8 cellular contexts compared by ENCODE assay signal in the genomic region with DNA sequence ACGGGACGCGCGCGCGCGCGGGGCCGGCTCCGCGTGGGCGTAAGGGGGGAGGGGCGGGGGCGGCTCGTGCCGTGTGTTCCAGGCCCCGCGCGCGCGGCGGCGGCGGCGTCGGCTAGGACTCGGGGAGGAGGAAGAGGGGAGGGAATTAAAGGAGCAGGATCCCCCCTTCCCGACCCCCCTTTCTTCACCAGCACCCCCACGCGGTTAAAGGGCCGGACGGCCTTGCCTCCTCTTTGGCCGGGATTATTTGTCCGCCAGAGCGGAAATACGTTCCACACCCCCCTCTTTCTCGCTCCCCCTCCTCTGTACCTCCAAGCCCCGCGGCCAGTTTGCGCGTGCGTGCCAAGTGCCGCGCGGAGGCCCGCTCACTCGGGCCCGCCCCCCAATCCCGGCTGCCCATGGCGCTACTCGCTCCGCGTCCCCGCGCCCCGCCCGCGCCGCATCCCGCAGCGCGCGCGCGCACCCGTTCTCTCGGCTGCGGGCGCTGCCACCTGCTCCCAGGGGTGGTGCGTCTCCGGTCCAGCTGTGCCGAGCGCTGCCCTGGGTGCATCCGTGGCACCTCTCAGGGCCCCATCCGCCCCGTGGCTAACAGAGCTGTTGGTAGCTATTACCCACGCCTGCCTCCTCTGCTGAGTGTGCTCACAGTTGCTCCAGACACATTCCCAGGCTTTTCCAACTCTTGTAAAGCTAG. TPM values are rescaled to one million over a fixed set of nuclear protein-coding genes. Genes with fewer than 3 reads are reported as not detected.
DNase-seq lines count a peak whose midpoint lies in the region; FAIRE-seq and TF ChIP-seq lines count a peak whose summit lies in the region.

A gene with protein sequence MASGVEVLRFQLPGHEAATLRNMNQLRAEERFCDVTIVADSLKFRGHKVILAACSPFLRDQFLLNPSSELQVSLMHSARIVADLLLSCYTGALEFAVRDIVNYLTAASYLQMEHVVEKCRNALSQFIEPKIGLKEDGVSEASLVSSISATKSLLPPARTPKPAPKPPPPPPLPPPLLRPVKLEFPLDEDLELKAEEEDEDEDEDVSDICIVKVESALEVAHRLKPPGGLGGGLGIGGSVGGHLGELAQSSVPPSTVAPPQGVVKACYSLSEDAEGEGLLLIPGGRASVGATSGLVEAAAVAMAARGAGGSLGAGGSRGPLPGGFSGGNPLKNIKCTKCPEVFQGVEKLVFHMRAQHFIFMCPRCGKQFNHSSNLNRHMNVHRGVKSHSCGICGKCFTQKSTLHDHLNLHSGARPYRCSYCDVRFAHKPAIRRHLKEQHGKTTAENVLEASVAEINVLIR (minus strand): TSS at position 134 of the 691 bp plus-strand sequence. CDS start 781 bp downstream, outside the sequence.

- H3K23ac ChIP-seq in H1 (ENCODE audit: insufficient read length): no peak within 1 kb of the TSS
- H3K23ac ChIP-seq in mesenchymal stem cell (ENCODE audit: low read length in 2 of 2): no peak within 1 kb of the TSS

- no peaks in the 10 kb centered on the region for H4K20me1 ChIP-seq in H1 (replicated peaks in 1 of 2; ENCODE audit: control insufficient read depth in 1 of 2, insufficient read depth in 2 of 2, low read length in 2 of 2)

- peak within 1 kb of the TSS; percentile 42 for H3K56ac ChIP-seq in H1 (replicated peaks; ENCODE audit: insufficient read length, low read depth, low read length)

- H3K4me1 ChIP-seq in ACC112 (ENCODE audit: control insufficient read depth, insufficient read depth, low read length, unreplicated experiment) (peaks cover 18% of the 10 kb centered on the region), HUES48 (ENCODE audit: control insufficient read depth, insufficient read depth, low read length) (peaks cover 15% of the 10 kb centered on the region), H1 (replicated peaks in 1 of 4; ENCODE audit: control insufficient read depth in 3 of 4, insufficient read depth in 4 of 4, low read length in 3 of 4) (peaks cover 0 to 18% (median 12%) of the 10 kb centered on the region in 4 experiments; a peak in 6 of 7 replicates), mesenchymal stem cell (ENCODE audit: control insufficient read depth, insufficient read depth, low read depth, low read length) (peaks cover 19% of the 10 kb centered on the region)

- H3K79me1 ChIP-seq in H1 (ENCODE audit: low read depth, low read length): peaks cover 2% of the 10 kb centered on the region
- peaks cover 10% of the 10 kb centered on the region for H3K79me1 ChIP-seq in mesenchymal stem cell (replicated peaks; ENCODE audit: low read length, poor library complexity, severe bottlenecking)

- H2BK5ac ChIP-seq in H1 (ENCODE audit: low read depth, low read length): peak within 1 kb of the TSS; percentile 90; the same call in 1 of the 2 replicates
- peak within 1 kb of the TSS; percentile 24 for H2BK5ac ChIP-seq in mesenchymal stem cell (ENCODE audit: low read depth, low read length, poor library complexity, severe bottlenecking)

- 0 out of 2 replicates have a peak within 1 kb of the TSS, but pooled peaks have one; percentile 6 for H2BK20ac ChIP-seq in H1 (ENCODE audit: low read length)

- H3K23me2 ChIP-seq in H1 (ENCODE audit: low read depth, low read length): peaks cover 10% of the 10 kb centered on the region

- H4K91ac ChIP-seq in H1 (replicated peaks; ENCODE audit: insufficient read length, low read length): peak within 1 kb of the TSS; percentile 62
- peak within 1 kb of the TSS; percentile 85 for H4K91ac ChIP-seq in mesenchymal stem cell (ENCODE audit: low read length)

- no peak within 1 kb of the TSS for H2AK5ac ChIP-seq in H1 (ENCODE audit: low read depth, low read length)
- no peak within 1 kb of the TSS for H2AK5ac ChIP-seq in mesenchymal stem cell (ENCODE audit: low read length, severe bottlenecking)

- H3K4ac ChIP-seq in H1 (replicated peaks; ENCODE audit: insufficient read length, low read depth, low read length) (peak within 1 kb of the TSS; percentile 19), mesenchymal stem cell (ENCODE audit: low read depth in 1 of 2, low read length in 2 of 2) (peak within 1 kb of the TSS; percentile 24 to 32)

- peak within 1 kb of the TSS; percentile 68 for H2AFZ ChIP-seq in ACC112 (ENCODE audit: low read length, unreplicated experiment)
- H2AFZ ChIP-seq in H1 (ENCODE audit: low read length): no peak within 1 kb of the TSS
- peak within 1 kb of the TSS; percentile 95 for H2AFZ ChIP-seq in mesenchymal stem cell (ENCODE audit: low read depth, low read length)

- peak within 1 kb of the TSS; percentile 81 for H2BK15ac ChIP-seq in H1 (ENCODE audit: low read length)
- H2BK15ac ChIP-seq in mesenchymal stem cell (ENCODE audit: low read depth, poor library complexity, severe bottlenecking): peak within 1 kb of the TSS; percentile 41

- TF ChIP-seq EP300 in H1 (IDR thresholded peaks at IDR 0.05; ENCODE audit: borderline replicate concordance in 1 of 2, low read depth in 2 of 2, low read length in 2 of 2): no peak

- TF ChIP-seq POLR2A in GM18951 (IDR thresholded peaks at IDR 0.05; ENCODE audit: extremely low read depth, insufficient read depth, insufficient read length): peak; percentile 59
- no peak for TF ChIP-seq POLR2A in H1 (IDR thresholded peaks at IDR 0.05; ENCODE audit: control extremely low read depth in 1 of 2, low read depth in 2 of 2, low read length in 2 of 2)

- H4K5ac ChIP-seq in H1 (ENCODE audit: insufficient read length, low read depth, low read length): peak within 1 kb of the TSS; percentile 20

- H3K14ac ChIP-seq in H1 (ENCODE audit: insufficient read length) (no peak within 1 kb of the TSS), mesenchymal stem cell (ENCODE audit: low read length in 2 of 2) (peak within 1 kb of the TSS in 1 of 2 experiments; percentile 97)

- H3K4me3 ChIP-seq in ACC112 (ENCODE audit: low read depth, low read length) (peak within 1 kb of the TSS; percentile 79), HUES48 (ENCODE audit: low read depth, low read length) (peak within 1 kb of the TSS; percentile 66), H1 (ENCODE audit: extremely low read depth in 1 of 4, insufficient read depth in 2 of 4, low read depth in 3 of 4, low read length in 4 of 4) (peak within 1 kb of the TSS; percentile 29 to 66 (median 51)), mesenchymal stem cell (ENCODE audit: insufficient read depth in 1 of 2, low read depth in 1 of 2, low read length in 2 of 2) (peak within 1 kb of the TSS; percentile 64 to 85)

- H3K27me3 ChIP-seq in ACC112 (ENCODE audit: insufficient read depth, low read length): no peaks in the 10 kb centered on the region
- H3K27me3 ChIP-seq in HUES48 (ENCODE audit: control insufficient read depth, insufficient read depth, low read length): no peaks in the 10 kb centered on the region
- no peaks in the 10 kb centered on the region for H3K27me3 ChIP-seq in H1 (replicated peaks in 1 of 4; ENCODE audit: control insufficient read depth in 3 of 4, extremely low read depth in 1 of 4, insufficient read depth in 3 of 4, low read length in 3 of 4)
- peaks cover 0 to 15% of the 10 kb centered on the region in 2 experiments for H3K27me3 ChIP-seq in mesenchymal stem cell (ENCODE audit: control insufficient read depth in 1 of 2, insufficient read depth in 1 of 2, low read length in 2 of 2)

- H3K9me3 ChIP-seq in HUES48 (ENCODE audit: control insufficient read depth, insufficient read depth, low read length): no peaks in the 10 kb centered on the region
- H3K9me3 ChIP-seq in H1 (ENCODE audit: insufficient read depth in 2 of 2, low read depth in 1 of 2, low read length in 1 of 2): no peaks in the 10 kb centered on the region
- H3K9me3 ChIP-seq in mesenchymal stem cell (ENCODE audit: control insufficient read depth, low read length): no peaks in the 10 kb centered on the region

- H3K27ac ChIP-seq in ACC112 (ENCODE audit: low read depth, low read length) (peak within 1 kb of the TSS; percentile 33; the same call in 1 of the 2 replicates), HUES48 (ENCODE audit: low read depth, low read length) (peak within 1 kb of the TSS; percentile 77), H1 (ENCODE audit: low read depth, low read length) (no peak within 1 kb of the TSS), mesenchymal stem cell (ENCODE audit: low read length, poor library complexity, severe bottlenecking) (peak within 1 kb of the TSS; percentile 68)

- FAIRE-seq in H1 (lab: Jason Lieb, UNC): no peak

- H3K36me3 ChIP-seq in ACC112 (ENCODE audit: insufficient read depth, low read length): no peaks in the 10 kb centered on the region
- peaks cover 5% of the 10 kb centered on the region for H3K36me3 ChIP-seq in HUES48 (ENCODE audit: control insufficient read depth, insufficient read depth, low read length)
- H3K36me3 ChIP-seq in H1 (ENCODE audit: control insufficient read depth in 2 of 4, insufficient read depth in 4 of 4, low read length in 3 of 4): peaks cover 0 to 5% (median 3%) of the 10 kb centered on the region in 4 experiments; a peak in 3 of 8 replicates
- peaks cover 0 to 13% of the 10 kb centered on the region in 2 experiments for H3K36me3 ChIP-seq in mesenchymal stem cell (ENCODE audit: control insufficient read depth in 1 of 2, insufficient read depth in 2 of 2, low read depth in 1 of 2, low read length in 2 of 2)

- in situ Hi-C loops in GM18951 (cut with MboI; ENCODE audit: low sequenced_read_pairs, unreplicated experiment): no loop called here

- H4K8ac ChIP-seq in H1 (ENCODE audit: extremely low read depth, insufficient read depth, low read length) (peak within 1 kb of the TSS; percentile 42), mesenchymal stem cell (ENCODE audit: low read length) (peak within 1 kb of the TSS; percentile 90)

- DNase-seq in NOMO-1 treated with DMSO at 0.1 percent for 48 hours (lab: John Stamatoyannopoulos, UW; ENCODE audit: unreplicated experiment): peak; percentile 87
- DNase-seq in activated CD8-positive, alpha-beta memory T cell treated with anti-CD3 and anti-CD28 coated beads, Interleukin-2, amount 50 U/mL, for 1 hour (ENCODE audit: extremely low read depth): peak; percentile 40
- peak; percentile 86 to 93 for DNase-seq in H1 (ENCODE audit: low read depth in 1 of 2, low spot score in 2 of 2)
- peak; percentile 98 for DNase-seq in mesenchymal stem cell
- DNase-seq in stimulated activated CD4-positive, alpha-beta T cell treated with anti-CD3 and anti-CD28 coated beads, TNF-alpha, amount 100 ng/mL, for 48 hours (ENCODE audit: low read depth in 3 of 3): peak; percentile 62 to 83 (median 76)

- CTCF ChIA-PET in H1 (lab: Charles Lee; ENCODE audit: partially characterized antibody): interaction anchor here (0.9 to 1.3 kb wide), 3 partner anchors 44 to 50 kb away, joined by 3 to 5 read pairs (median 3); a partner anchor contains a TSS

- 2% methylated on average over 47 of the region's 77 CpGs; no CpG with 5 or more reads in 1 of the 2 experiments for WGBS in H1 (ENCODE audit: extremely low coverage in 1 of 2, insufficient coverage in 1 of 2, insufficient read length in 1 of 2, insufficient replicate concordance in 2 of 2, low coverage in 1 of 2, low lambda C conversion rate in 2 of 2, missing lambda C conversion rate in 1 of 2), 2 experiments
- WGBS in mesenchymal stem cell: under 1% methylated on average over 45 of the region's 77 CpGs

- TF ChIP-seq CTCF in H1 (IDR thresholded peaks at IDR 0.05; ENCODE audit: control extremely low read depth in 1 of 3, insufficient read depth in 1 of 3, low read depth in 1 of 3, low read length in 3 of 3): no peak

- peak within 1 kb of the TSS; percentile 58 for H3K9ac ChIP-seq in HUES48 (ENCODE audit: low read depth, low read length)
- peak within 1 kb of the TSS in 3 of 4 experiments; percentile 34 to 57 (median 42); a peak in 5 of 7 replicates for H3K9ac ChIP-seq in H1 (replicated peaks in 1 of 4; ENCODE audit: extremely low read depth in 1 of 4, low read depth in 3 of 4, low read length in 3 of 4)
- peak within 1 kb of the TSS; percentile 88 for H3K9ac ChIP-seq in mesenchymal stem cell (ENCODE audit: low read length)

- H3K4me2 ChIP-seq in H1 (ENCODE audit: insufficient read depth in 1 of 2, low read depth in 2 of 2, low read length in 2 of 2) (peak within 1 kb of the TSS; percentile 86), mesenchymal stem cell (ENCODE audit: low read length, poor library complexity, severe bottlenecking) (peak within 1 kb of the TSS; percentile 77)

- no peak within 1 kb of the TSS for H2BK120ac ChIP-seq in H1 (replicated peaks; ENCODE audit: low read depth, low read length)
- peak within 1 kb of the TSS; percentile 90 for H2BK120ac ChIP-seq in mesenchymal stem cell (ENCODE audit: low read depth, low read length)

- peak; percentile 56 to 57 for TF ChIP-seq RAD21 in H1 (IDR thresholded peaks at IDR 0.05 in 1 of 2, conservative IDR thresholded peaks at IDR 0.05 in 1 of 2; ENCODE audit: low read depth in 2 of 2, low read length in 2 of 2)

- H3K18ac ChIP-seq in H1 (ENCODE audit: extremely low read depth, low read length) (peak within 1 kb of the TSS; percentile 95), mesenchymal stem cell (ENCODE audit: low read depth in 1 of 2, low read length in 2 of 2) (peak within 1 kb of the TSS; percentile 60 to 96)

- H2BK12ac ChIP-seq in H1 (ENCODE audit: low read depth, low read length) (peak within 1 kb of the TSS; percentile 68), mesenchymal stem cell (ENCODE audit: low read length in 2 of 2) (peak within 1 kb of the TSS; percentile 61)

- peaks cover 5% of the 10 kb centered on the region for H3K79me2 ChIP-seq in ACC112 (ENCODE audit: control insufficient read depth, insufficient read depth, low read length, unreplicated experiment)
- H3K79me2 ChIP-seq in H1 (ENCODE audit: control insufficient read depth in 1 of 2, insufficient read depth in 2 of 2, low read length in 2 of 2): peaks cover 0 to 12% of the 10 kb centered on the region in 2 experiments; a peak in 2 of 4 replicates

- POLR2A ChIA-PET in H1 (lab: Charles Lee; ENCODE audit: partially characterized antibody): interaction anchor here (0.7 to 1.2 kb wide), 9 partner anchors 11 to 188 kb away, joined by 3 to 5 read pairs (median 3); a partner anchor contains a TSS

RNA-seq across cellular contexts. Expression of the gene that starts here (rescaled TPM):
- total RNA-seq in H1 (2021; fragmentation: NEBNext Ultra II Directional; extraction: Animal tissue kit (Norgen Biotek cat#: 25700)): 40.8 and 42.1 TPM in 2 replicates
- polyA plus RNA-seq in H1 (2011; rRNA removed): 20.7 and 32.4 TPM in 2 replicates
- polyA plus RNA-seq in H1 (2011; cell fraction: cytosol; rRNA removed): 20.8 TPM
- polyA plus RNA-seq in H1 (2011; cell fraction: nucleus; rRNA removed): 20.9 TPM
- polyA plus RNA-seq in H1 (2012, experiment 1 of 2): 25.2 to 45.3 TPM (median 37.7 TPM) in 4 replicates
- 13.2 TPM for polyA plus RNA-seq in H1 (2012, experiment 2 of 2)
- 14.2 TPM for polyA plus RNA-seq in H1 (2013, experiment 1 of 2)
- polyA plus RNA-seq in H1 (2013, experiment 2 of 2): 13.7 TPM
- 22.3 and 24.1 TPM in 2 replicates for polyA minus RNA-seq in H1 (2011; rRNA and poly(A)+ RNA removed)
- polyA minus RNA-seq in H1 (2011; cell fraction: cytosol; rRNA and poly(A)+ RNA removed): 31.1 TPM
- 18.2 TPM for polyA minus RNA-seq in H1 (2011; cell fraction: nucleus; rRNA and poly(A)+ RNA removed)
- polyA plus RNA-seq in mesenchymal stem cell (2013, experiment 1 of 2): 2.8 TPM
- 2.8 TPM for polyA plus RNA-seq in mesenchymal stem cell (2013, experiment 2 of 2)

Comparison
In these comparisons a context has a peak if more than half of its experiments do, and no peak if none do; other contexts are left out.
1. DNase-seq: peak in every context shown above with its lines; median percentile 98 in mesenchymal stem cell; 90 in H1; 87 in NOMO-1 treated with DMSO at 0.1 percent for 48 hours; 76 in stimulated activated CD4-positive, alpha-beta T cell treated with anti-CD3 and anti-CD28 coated beads, TNF-alpha, amount 100 ng/mL, for 48 hours; 40 in activated CD8-positive, alpha-beta memory T cell treated with anti-CD3 and anti-CD28 coated beads, Interleukin-2, amount 50 U/mL, for 1 hour.